Comparison of ENCODE assay signal across 8 cellular contexts in genomic region chr20:5168582-5169396, GRCh38. TPM values are rescaled to one million over a fixed set of nuclear protein-coding genes. Genes with fewer than 3 reads are reported as not detected.
DNase-seq lines count a peak whose midpoint lies in the region; ATAC-seq, FAIRE-seq and TF ChIP-seq lines count a peak whose summit lies in the region.

No MANE protein-coding gene starts in this region.

- TF ChIP-seq CTCF in fibroblast of pulmonary artery (IDR thresholded peaks at IDR 0.05; ENCODE audit: low read length, missing control alignments) = no peak
- no peak for TF ChIP-seq CTCF in colonic mucosa (IDR thresholded peaks at IDR 0.05)

- ATAC-seq in HG02852 (IDR thresholded peaks at IDR 0.05; ENCODE audit: unreplicated experiment) = no peak

- H3K27me3 ChIP-seq in skeletal muscle satellite cell (ENCODE audit: control insufficient read depth, insufficient read depth, low read length) (no peaks in the 10 kb centered on the region), colonic mucosa (no peaks in the 10 kb centered on the region)

- H3K36me3 ChIP-seq in skeletal muscle satellite cell (ENCODE audit: insufficient read depth, low read length) (no peaks in the 10 kb centered on the region), colonic mucosa (no peaks in the 10 kb centered on the region)

- H3K27me3 Mint-ChIP-seq in activated naive CD4-positive, alpha-beta T cell treated with anti-CD3 and anti-CD28 coated beads for 36 hours (ENCODE audit: low read depth) = no peaks in the 10 kb centered on the region

- peak; percentile 16 for DNase-seq in activated naive CD4-positive, alpha-beta T cell treated with anti-CD3 and anti-CD28 coated beads for 36 hours
- no peak for DNase-seq in activated naive CD4-positive, alpha-beta T cell treated with Interleukin-2 at 50 U/mL for 16 hours
- DNase-seq in RCC 7860 (ENCODE audit: low spot score) = peak; percentile 4
- peak; percentile 52 for DNase-seq in fibroblast of pulmonary artery (ENCODE audit: low read depth)
- DNase-seq in colonic mucosa = no peak
- no peak for DNase-seq in retina

- H3K9me3 ChIP-seq in skeletal muscle satellite cell (replicated peaks; ENCODE audit: low read length) (no peaks in the 10 kb centered on the region), colonic mucosa (no peaks in the 10 kb centered on the region)

- H3K27ac ChIP-seq in colonic mucosa = no peak overlapping the region

- intact Hi-C loops in activated naive CD4-positive, alpha-beta T cell treated with anti-CD3 and anti-CD28 coated beads for 36 hours (cut with micrococcal nuclease) = loop anchor here (2.0 kb wide), 1 partner anchor 20 kb away; no protein-coding TSS in a partner anchor
- intact Hi-C loops in colonic mucosa (cut with DNase I) = no loop called here

- no peaks in the 10 kb centered on the region for H3K9me3 Mint-ChIP-seq in activated naive CD4-positive, alpha-beta T cell treated with anti-CD3 and anti-CD28 coated beads for 36 hours

- H3K27ac Mint-ChIP-seq in activated naive CD4-positive, alpha-beta T cell treated with anti-CD3 and anti-CD28 coated beads for 36 hours = peak overlapping the region; percentile 47

- H3K4me1 Mint-ChIP-seq in activated naive CD4-positive, alpha-beta T cell treated with anti-CD3 and anti-CD28 coated beads for 36 hours (ENCODE audit: low read depth) = peaks cover 66% of the 10 kb centered on the region

- H3K4me1 ChIP-seq in skeletal muscle satellite cell (ENCODE audit: control insufficient read depth, insufficient read depth, low read length) (peaks cover 29% of the 10 kb centered on the region), colonic mucosa (no peaks in the 10 kb centered on the region)

- FAIRE-seq in RCC 7860 (lab: Jason Lieb, UNC) = no peak

- H3K9ac ChIP-seq in skeletal muscle satellite cell (ENCODE audit: low read depth, low read length) (peak overlapping the region; percentile 0), colonic mucosa (ENCODE audit: low read depth in 2 of 2, low read length in 2 of 2) (no peak overlapping the region)

- H3K4me3 ChIP-seq in fibroblast of pulmonary artery (replicated peaks; ENCODE audit: low read depth, low read length) (no peak overlapping the region), skeletal muscle satellite cell (ENCODE audit: low read length) (no peak overlapping the region), colonic mucosa (no peak overlapping the region)

- no peaks in the 10 kb centered on the region for H3K36me3 Mint-ChIP-seq in activated naive CD4-positive, alpha-beta T cell treated with anti-CD3 and anti-CD28 coated beads for 36 hours (ENCODE audit: low read depth)

- CTCF ChIA-PET in activated naive CD4-positive, alpha-beta T cell treated with anti-CD3 and anti-CD28 coated beads for 36 hours (lab: Charles Lee) = interaction anchor here (1.0 to 4.2 kb wide), 5 partner anchors 24 to 51 kb away, joined by 3 to 18 read pairs (median 5); partner anchors contain the start of gene CDS2

- peak overlapping the region; percentile 60 for H3K4me2 ChIP-seq in skeletal muscle satellite cell (ENCODE audit: low read length)

- no peak overlapping the region for H3K4me3 Mint-ChIP-seq in activated naive CD4-positive, alpha-beta T cell treated with anti-CD3 and anti-CD28 coated beads for 36 hours

RNA-seq across cellular contexts. Expression of gene CDS2, which starts 42.0 kb away (rescaled TPM):
- 10 to 100 TPM; 23.2 to 24.1 TPM for total RNA-seq in activated naive CD4-positive, alpha-beta T cell treated with anti-CD3 and anti-CD28 coated beads for 36 hours
- 18.3 and 21.0 TPM in 2 replicates for total RNA-seq in skeletal muscle satellite cell (2012; rRNA removed)
- total RNA-seq in colonic mucosa = 10 to 100 TPM; 31.7 to 44.3 TPM

RNA-seq across cellular contexts. Expression of gene PCNA, which starts 49.0 kb away (rescaled TPM):
- total RNA-seq in activated naive CD4-positive, alpha-beta T cell treated with anti-CD3 and anti-CD28 coated beads for 36 hours = 100 to 1,000 TPM; 631 to 641 TPM
- total RNA-seq in skeletal muscle satellite cell (2012; rRNA removed) = 183 and 194 TPM in 2 replicates
- total RNA-seq in colonic mucosa = 100 to 1,000 TPM in 1 of 2 donors, 10 to 100 TPM in 1; 59.0 to 204 TPM

RNA-seq across cellular contexts. Expression of gene TMEM230, which starts 55.9 kb away (rescaled TPM):
- 10 to 100 TPM; 86.3 to 90.5 TPM for total RNA-seq in activated naive CD4-positive, alpha-beta T cell treated with anti-CD3 and anti-CD28 coated beads for 36 hours
- 89.7 and 117 TPM in 2 replicates for total RNA-seq in skeletal muscle satellite cell (2012; rRNA removed)
- 10 to 100 TPM; 54.0 to 80.3 TPM for total RNA-seq in colonic mucosa

Comparison
In these comparisons a context has a peak if more than half of its experiments do, and no peak if none do; other contexts are left out.
1. DNase-seq: peak in activated naive CD4-positive, alpha-beta T cell treated with anti-CD3 and anti-CD28 coated beads for 36 hours (single experiment), RCC 7860 (single experiment) and fibroblast of pulmonary artery (single experiment); none in activated naive CD4-positive, alpha-beta T cell treated with Interleukin-2 at 50 U/mL for 16 hours (single experiment), colonic mucosa (single experiment) and retina (single experiment).